ENCODE assay signal across 8 cellular contexts in the genomic region with DNA sequence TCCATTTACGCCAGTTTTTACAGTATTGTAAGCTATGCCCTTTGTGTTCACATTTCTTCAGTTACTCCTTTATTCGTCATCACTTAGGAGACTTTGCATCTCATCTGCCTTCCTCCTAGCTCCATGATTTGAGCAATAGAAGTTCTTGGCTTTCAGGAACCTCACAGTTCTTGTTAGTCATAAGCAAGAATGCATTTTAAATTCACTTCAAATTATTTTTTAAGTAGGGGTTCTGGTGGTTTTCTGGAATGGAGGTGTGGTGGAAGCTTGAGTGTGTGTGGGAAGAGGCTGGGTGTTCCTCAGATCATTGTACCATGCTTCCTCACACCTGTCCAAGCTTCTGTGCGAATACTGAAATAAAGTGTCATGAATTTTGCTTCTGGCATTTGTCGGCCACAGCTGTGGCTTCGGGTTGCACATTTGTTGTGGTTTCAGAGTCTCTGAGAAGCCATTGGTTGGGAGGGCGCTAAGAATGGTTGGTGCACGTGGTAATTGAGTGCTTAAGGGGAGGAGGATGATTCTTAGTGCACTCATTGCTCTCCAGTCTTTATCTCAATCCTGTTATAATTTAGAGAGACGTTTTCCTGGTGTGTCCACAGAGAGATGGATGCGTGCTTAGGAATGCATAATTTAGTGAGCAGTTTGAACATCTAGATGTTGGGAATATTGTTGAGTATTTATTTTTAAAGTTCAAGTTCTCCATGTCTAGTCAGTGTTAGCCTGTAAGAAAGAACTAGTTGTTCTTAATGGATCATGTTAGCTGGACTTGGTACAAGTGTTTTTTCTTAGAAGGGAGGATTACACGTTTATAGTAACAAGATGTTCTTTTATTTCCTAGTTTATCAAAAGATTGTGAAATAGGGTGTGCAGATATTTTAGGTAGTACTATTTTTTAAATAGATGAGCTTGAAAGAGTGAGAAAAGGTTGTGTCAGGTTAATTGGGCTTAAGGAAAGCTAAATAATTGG.
DNase-seq lines count a peak whose midpoint lies in the region; ATAC-seq lines count a peak whose summit lies in the region.

No MANE protein-coding gene starts in this region.

- peak; percentile 16 for DNase-seq in DMS79 treated with DMSO at 0.1 percent for 48 hours (lab: John Stamatoyannopoulos, UW)
- no peak for DNase-seq in DMS79 (lab: John Stamatoyannopoulos, UW)
- DNase-seq in NCI-H2196 treated with DMSO at 0.1 percent for 48 hours (lab: John Stamatoyannopoulos, UW; ENCODE audit: unreplicated experiment): peak; percentile 43
- DNase-seq in activated T-helper 9 cell treated with anti-CD3 and anti-CD28 coated beads, Interleukin-2, amount 50 U/mL, for 16 hours (ENCODE audit: low read depth): peak; percentile 3
- DNase-seq in iPS-NIHi11 (ENCODE audit: low spot score): peak; percentile 30
- DNase-seq in stimulated activated CD8-positive, alpha-beta memory T cell treated with anti-CD3 and anti-CD28 coated beads, Interleukin-2, amount 100 ng/mL, for 48 hours (ENCODE audit: low read depth in 2 of 2): peak; percentile 4 to 16
- DNase-seq in GOT3 (lab: John Stamatoyannopoulos, UW): no peak

- peak; percentile 83 for ATAC-seq in HG02623 (IDR thresholded peaks at IDR 0.05; ENCODE audit: unreplicated experiment)

Comparison
In these comparisons a context has a peak if more than half of its experiments do, and no peak if none do; other contexts are left out.
1. DNase-seq: peak in DMS79 treated with DMSO at 0.1 percent for 48 hours (single experiment), NCI-H2196 treated with DMSO at 0.1 percent for 48 hours (single experiment), activated T-helper 9 cell treated with anti-CD3 and anti-CD28 coated beads, Interleukin-2, amount 50 U/mL, for 16 hours (single experiment), iPS-NIHi11 (single experiment) and stimulated activated CD8-positive, alpha-beta memory T cell treated with anti-CD3 and anti-CD28 coated beads, Interleukin-2, amount 100 ng/mL, for 48 hours (2 of 2); none in DMS79 (single experiment) and GOT3 (single experiment).